ENCODE assay signal across 8 cellular contexts in genomic region chr2:127080941-127081769, GRCh38. TPM values are rescaled to one million over a fixed set of nuclear protein-coding genes. Genes with fewer than 3 reads are reported as not detected.
DNase-seq lines count a peak whose midpoint lies in the region; ATAC-seq and TF ChIP-seq lines count a peak whose summit lies in the region.

No MANE protein-coding gene starts in this region.

- no peaks in the 10 kb centered on the region for H3K9me3 ChIP-seq in prostate gland

- DNase-seq in T-helper 1 cell (peak in 3 of 5 donors; percentile 23 to 64 (median 26)), astrocyte of the hippocampus (ENCODE audit: low read depth, low spot score) (peak; percentile 35), prostate gland (ENCODE audit: low spot score) (peak; percentile 34), NCI-H146 (lab: John Stamatoyannopoulos, UW) (no peak), globus pallidus (ENCODE audit: low spot score) (no peak), HPDE6-E6E7 (ENCODE audit: extremely low spot score) (no peak)

- peak overlapping the region; percentile 70 to 71 for H3K27ac ChIP-seq in prostate gland

- no peak for TF ChIP-seq POLR2A in prostate gland (IDR thresholded peaks at IDR 0.05)

- WGBS in prostate gland, result 60% methylated on average over 23 of the region's 24 CpGs

- H3K4me3 ChIP-seq in prostate gland, result no peak overlapping the region

- ATAC-seq in GM18502 (IDR thresholded peaks at IDR 0.05; ENCODE audit: poor library complexity, unreplicated experiment) (peak; percentile 43), HG02759 (IDR thresholded peaks at IDR 0.05; ENCODE audit: unreplicated experiment) (peak; percentile 47)

- H3K27me3 ChIP-seq in prostate gland (replicated peaks; ENCODE audit: insufficient read depth), result no peaks in the 10 kb centered on the region

- intact Hi-C loops in prostate gland (cut with DNase I), result loop anchor here (10.0 kb wide), 1 partner anchor 426 kb away; the partner anchor contains the start of gene GYPC

- peaks cover 31% of the 10 kb centered on the region for H3K4me1 ChIP-seq in prostate gland (replicated peaks)

- TF ChIP-seq CTCF in prostate gland (IDR thresholded peaks at IDR 0.05), result no peak

- H3K36me3 ChIP-seq in prostate gland, result no peaks in the 10 kb centered on the region

RNA-seq across cellular contexts. Expression of gene BIN1, which starts 25.8 kb away (rescaled TPM):
- 10 to 100 TPM; 65.6 to 70.1 TPM for total RNA-seq in prostate gland

Comparison
In these comparisons a context has a peak if more than half of its experiments do, and no peak if none do; other contexts are left out.
1. DNase-seq: peak in T-helper 1 cell (3 of 5), astrocyte of the hippocampus (single experiment) and prostate gland (single experiment); none in NCI-H146 (single experiment), globus pallidus (single experiment) and HPDE6-E6E7 (single experiment).